8 cellular contexts compared by ENCODE assay signal in genomic region chr2:125471963-125472362, GRCh38.
A peak's percentile ranks its signal among the peaks of the same experiment; 100 is the strongest.
DNase-seq lines count a peak whose midpoint lies in the region; ATAC-seq and TF ChIP-seq lines count a peak whose summit lies in the region.

No MANE protein-coding gene starts in this region.

- no TSS peak for BruUV-seq in MCF 10A (replicated peaks; lab: Mats Ljungman, UMichigan)

- POLR2A ChIA-PET in MCF 10A (lab: Yijun Ruan, JAX), result no interaction called here

- H3K27ac ChIP-seq in breast epithelium, result no peak overlapping the region
- H3K27ac ChIP-seq in transverse colon, result no peak overlapping the region
- no peak overlapping the region for H3K27ac ChIP-seq in ascending aorta

- no peaks in the 10 kb centered on the region for H3K27me3 ChIP-seq in breast epithelium
- no peaks in the 10 kb centered on the region for H3K27me3 ChIP-seq in transverse colon
- H3K27me3 ChIP-seq in ascending aorta, result no peaks in the 10 kb centered on the region

- in situ Hi-C loops in transverse colon (cut with MboI; ENCODE audit: low pct_ligation_motif_present in 1 of 4, low pct_unique_long_range_greater_than_20kb in 1 of 4, low sequenced_read_pairs in 3 of 4), result no loop called here

- peak; percentile 51 for DNase-seq in MCF 10A (ENCODE audit: unreplicated experiment)
- DNase-seq in breast epithelium (ENCODE audit: low spot score in 2 of 2), result no peak
- DNase-seq in chondrocyte (ENCODE audit: low spot score), result no peak
- peak; percentile 9 for DNase-seq in transverse colon
- no peak for DNase-seq in ascending aorta (ENCODE audit: low spot score in 2 of 2)
- DNase-seq in central memory CD4-positive, alpha-beta T cell, result no peak

- H3K4me3 Mint-ChIP-seq in MCF 10A (ENCODE audit: unreplicated experiment), result no peak overlapping the region
- H3K4me3 Mint-ChIP-seq in chondrocyte (ENCODE audit: unreplicated experiment), result no peak overlapping the region

- H3K27ac Mint-ChIP-seq in MCF 10A (ENCODE audit: low read depth, unreplicated experiment), result no peak overlapping the region
- H3K27ac Mint-ChIP-seq in chondrocyte (ENCODE audit: unreplicated experiment), result no peak overlapping the region

- no peaks in the 10 kb centered on the region for H3K4me1 Mint-ChIP-seq in MCF 10A (ENCODE audit: insufficient read depth, unreplicated experiment)
- no peaks in the 10 kb centered on the region for H3K4me1 Mint-ChIP-seq in chondrocyte (ENCODE audit: low read depth)

- H3K36me3 ChIP-seq in breast epithelium, result no peaks in the 10 kb centered on the region
- H3K36me3 ChIP-seq in transverse colon, result no peaks in the 10 kb centered on the region
- H3K36me3 ChIP-seq in ascending aorta, result no peaks in the 10 kb centered on the region

- H3K9me3 ChIP-seq in breast epithelium (peaks cover 7 to 8% of the 10 kb centered on the region in 2 donors), transverse colon (no peaks in the 10 kb centered on the region), ascending aorta (no peaks in the 10 kb centered on the region)

- intact Hi-C loops in MCF 10A (cut with micrococcal nuclease) (loop anchor here (1.0 to 5.0 kb wide), 4 partner anchors 470 to 1445 kb away; no protein-coding TSS in a partner anchor), breast epithelium (cut with DNase I; ENCODE audit: low total_unique reads) (no loop called here), transverse colon (cut with DNase I; ENCODE audit: low total_unique reads) (no loop called here), ascending aorta (cut with DNase I) (no loop called here)

- H3K4me1 ChIP-seq in breast epithelium (no peaks in the 10 kb centered on the region), transverse colon (no peaks in the 10 kb centered on the region), ascending aorta (no peaks in the 10 kb centered on the region)

- WGBS in transverse colon (ENCODE audit: low coverage in 1 of 2), 2 donors, result 72 to 87% methylated on average over 7 to 12 of the region's 12 CpGs

- CTCF ChIA-PET in MCF 10A (lab: Yijun Ruan, JAX), result interaction anchor here (0.6 to 3.1 kb wide), 9 partner anchors 19 to 1448 kb away, joined by 3 to 12 read pairs (median 3); no protein-coding TSS in a partner anchor

- TF ChIP-seq CTCF in MCF 10A (IDR thresholded peaks at IDR 0.05; ENCODE audit: unreplicated experiment), result peak; percentile 79
- TF ChIP-seq CTCF in breast epithelium (IDR thresholded peaks at IDR 0.05), result no peak
- peak; percentile 76 for TF ChIP-seq CTCF in chondrocyte (IDR thresholded peaks at IDR 0.05)
- TF ChIP-seq CTCF in transverse colon (IDR thresholded peaks at IDR 0.05), result peak in 3 of 5 experiments; percentile 15 to 28 (median 24)
- TF ChIP-seq CTCF in ascending aorta (IDR thresholded peaks at IDR 0.05), result no peak

- H3K36me3 Mint-ChIP-seq in MCF 10A (ENCODE audit: insufficient read depth, unreplicated experiment) (no peaks in the 10 kb centered on the region), chondrocyte (ENCODE audit: low read depth) (no peaks in the 10 kb centered on the region)

- H3K27me3 Mint-ChIP-seq in MCF 10A (ENCODE audit: insufficient read depth, unreplicated experiment) (no peaks in the 10 kb centered on the region), chondrocyte (ENCODE audit: low read depth) (peaks cover 15% of the 10 kb centered on the region)

- TF ChIP-seq EP300 in transverse colon (IDR thresholded peaks at IDR 0.05; ENCODE audit: low read depth), result no peak

- ATAC-seq in HG03520 (IDR thresholded peaks at IDR 0.05; ENCODE audit: unreplicated experiment) (peak; percentile 62), HG02981 (IDR thresholded peaks at IDR 0.05; ENCODE audit: unreplicated experiment) (no peak)

- TF ChIP-seq POLR2A in breast epithelium (IDR thresholded peaks at IDR 0.05) (no peak), transverse colon (IDR thresholded peaks at IDR 0.05) (no peak)

- H3K9me3 Mint-ChIP-seq in MCF 10A (ENCODE audit: unreplicated experiment) (peaks cover 9% of the 10 kb centered on the region), chondrocyte (ENCODE audit: low read depth) (peaks cover 10% of the 10 kb centered on the region)

- H3K4me3 ChIP-seq in breast epithelium, result no peak overlapping the region
- no peak overlapping the region for H3K4me3 ChIP-seq in transverse colon
- no peak overlapping the region for H3K4me3 ChIP-seq in ascending aorta

Comparison
In these comparisons a context has a peak if more than half of its experiments do, and no peak if none do; other contexts are left out.
1. DNase-seq: peak in MCF 10A (single experiment) and transverse colon (single experiment); none in breast epithelium (0 of 2), chondrocyte (single experiment), ascending aorta (0 of 2) and central memory CD4-positive, alpha-beta T cell (single experiment).
2. CTCF ChIP-seq: peak in MCF 10A (single experiment), chondrocyte (single experiment) and transverse colon (3 of 5); none in breast epithelium (0 of 3) and ascending aorta (0 of 3).